ENCODE assay signal across 8 cellular contexts in genomic region chr1:66924756-66925557, GRCh38. TPM values are rescaled to one million over a fixed set of nuclear protein-coding genes. Genes with fewer than 3 reads are reported as not detected.
A peak's percentile ranks its signal among the peaks of the same experiment; 100 is the strongest.
DNase-seq lines count a peak whose midpoint lies in the region; ATAC-seq and TF ChIP-seq lines count a peak whose summit lies in the region.

TSS of gene DNAI4 (minus strand) at chr1:66924856. CDS start at chr1:66924831, 25 bp downstream.
TSS of gene MIER1 (plus strand) at chr1:66924990. CDS start at chr1:66925029, 39 bp downstream.

- dilution Hi-C loops in mammary epithelial cell (cut with HindIII; ENCODE audit: low sequenced_read_pairs): no loop called here

- peak within 1 kb of the TSS; percentile 98 for H3K4me3 ChIP-seq in WERI-Rb-1 (ENCODE audit: low read depth, low read length)
- H3K4me3 ChIP-seq in mammary epithelial cell (replicated peaks in 1 of 3; ENCODE audit: insufficient read depth in 1 of 3, low read depth in 2 of 3, low read length in 3 of 3): peak within 1 kb of the TSS; percentile 65 to 99 (median 86)
- peak within 1 kb of the TSS; percentile 77 for H3K4me3 ChIP-seq in iPS-20b (ENCODE audit: low read length)
- H3K4me3 ChIP-seq in skeletal muscle tissue (ENCODE audit: low read length in 3 of 3): peak within 1 kb of the TSS; percentile 90 to 97 (median 95)

- BruUV-seq in mammary epithelial cell (replicated peaks; lab: Mats Ljungman, UMichigan): no TSS peak

- intact Hi-C loops in mammary epithelial cell (cut with micrococcal nuclease): loop anchor here (2.0 to 10.0 kb wide), 4 partner anchors 20 to 360 kb away; no protein-coding TSS in a partner anchor

- in situ Hi-C loops in mammary epithelial cell (cut with MboI; ENCODE audit: low sequenced_read_pairs in 2 of 2): no loop called here

- H3K9me3 ChIP-seq in WERI-Rb-1 (ENCODE audit: severe bottlenecking) (no peaks in the 10 kb centered on the region), mammary epithelial cell (replicated peaks; ENCODE audit: insufficient read depth, low read length) (no peaks in the 10 kb centered on the region), iPS-20b (ENCODE audit: insufficient read depth, low read depth, low read length) (no peaks in the 10 kb centered on the region), skeletal muscle tissue (ENCODE audit: control insufficient read depth in 3 of 3, low read length in 3 of 3) (no peaks in the 10 kb centered on the region)

- H3K4me1 ChIP-seq in mammary epithelial cell (ENCODE audit: insufficient read depth, low read length): peaks cover 15% of the 10 kb centered on the region
- H3K4me1 ChIP-seq in iPS-20b (ENCODE audit: insufficient read depth, low read length): peaks cover 12% of the 10 kb centered on the region; the same call in 1 of the 2 replicates
- H3K4me1 ChIP-seq in skeletal muscle tissue (ENCODE audit: control insufficient read depth in 3 of 3, insufficient read depth in 3 of 3, low read length in 3 of 3): peaks cover 15 to 28% (median 26%) of the 10 kb centered on the region in 3 donors

- no peak for TF ChIP-seq CTCF in WERI-Rb-1 (IDR thresholded peaks at IDR 0.05; ENCODE audit: low read depth, low read length)
- TF ChIP-seq CTCF in mammary epithelial cell (conservative IDR thresholded peaks at IDR 0.05 in 1 of 2, IDR thresholded peaks at IDR 0.05 in 1 of 2; ENCODE audit: extremely low read depth in 1 of 2, insufficient read depth in 1 of 2, low read depth in 1 of 2, low read length in 2 of 2): peak in 1 of 2 donors; percentile 33

- ATAC-seq in GM18907 (IDR thresholded peaks at IDR 0.05; ENCODE audit: unreplicated experiment): peak; percentile 97
- ATAC-seq in HG03139 (IDR thresholded peaks at IDR 0.05; ENCODE audit: unreplicated experiment): peak; percentile 97

- H3K79me2 ChIP-seq in mammary epithelial cell (ENCODE audit: insufficient read depth, low read length): peaks cover 74% of the 10 kb centered on the region

- CTCF ChIA-PET in mammary epithelial cell (lab: Charles Lee; ENCODE audit: low non-redundant PET): no interaction called here

- H3K36me3 ChIP-seq in WERI-Rb-1: peaks cover 8% of the 10 kb centered on the region
- H3K36me3 ChIP-seq in mammary epithelial cell (ENCODE audit: insufficient read depth, low read length): no peaks in the 10 kb centered on the region
- H3K36me3 ChIP-seq in iPS-20b (ENCODE audit: insufficient read depth, low read depth, low read length): no peaks in the 10 kb centered on the region
- peaks cover 0 to 2% (median 0%) of the 10 kb centered on the region in 3 donors for H3K36me3 ChIP-seq in skeletal muscle tissue (ENCODE audit: control insufficient read depth in 3 of 3, insufficient read depth in 3 of 3, low read length in 3 of 3)

- H3K9ac ChIP-seq in mammary epithelial cell (ENCODE audit: insufficient read depth, low read length) (peak within 1 kb of the TSS; percentile 99), iPS-20b (ENCODE audit: low read depth, low read length) (peak within 1 kb of the TSS; percentile 77), skeletal muscle tissue (ENCODE audit: low read depth in 1 of 3, low read length in 3 of 3) (peak within 1 kb of the TSS; percentile 84 to 92 (median 90))

- peak; percentile 98 for DNase-seq in AG08395 (ENCODE audit: low spot score)
- DNase-seq in NCI-H2196 treated with DMSO at 0.1 percent for 48 hours (lab: John Stamatoyannopoulos, UW; ENCODE audit: unreplicated experiment): peak; percentile 98
- peak; percentile 98 for DNase-seq in WERI-Rb-1
- peak; percentile 99 for DNase-seq in mammary epithelial cell

- no peaks in the 10 kb centered on the region for H4K20me1 ChIP-seq in mammary epithelial cell (ENCODE audit: insufficient read depth, low read length)

- H3K27me3 ChIP-seq in WERI-Rb-1 (ENCODE audit: insufficient read depth, low read depth, severe bottlenecking): no peaks in the 10 kb centered on the region
- H3K27me3 ChIP-seq in mammary epithelial cell (ENCODE audit: insufficient read depth, low read length): no peaks in the 10 kb centered on the region
- H3K27me3 ChIP-seq in iPS-20b (ENCODE audit: insufficient read depth, low read length): no peaks in the 10 kb centered on the region
- no peaks in the 10 kb centered on the region for H3K27me3 ChIP-seq in skeletal muscle tissue (ENCODE audit: control insufficient read depth in 3 of 3, insufficient read depth in 3 of 3, low read length in 3 of 3)

- H3K27ac ChIP-seq in WERI-Rb-1 (peak within 1 kb of the TSS; percentile 90), mammary epithelial cell (ENCODE audit: insufficient read depth, low read depth, low read length) (peak within 1 kb of the TSS; percentile 99), iPS-20b (ENCODE audit: low read length) (peak within 1 kb of the TSS; percentile 1), skeletal muscle tissue (ENCODE audit: low read depth, low read length) (peak within 1 kb of the TSS; percentile 90)

- WGBS in mammary epithelial cell (ENCODE audit: low coverage, missing lambda C conversion rate): under 1% methylated on average over 21 of the region's 64 CpGs

- H2AFZ ChIP-seq in mammary epithelial cell (ENCODE audit: low read depth, low read length): peak within 1 kb of the TSS; percentile 97

- H3K4me2 ChIP-seq in mammary epithelial cell (ENCODE audit: insufficient read depth, low read depth, low read length): peak within 1 kb of the TSS; percentile 95

RNA-seq across cellular contexts. Expression of gene DNAI4, which starts in this region (rescaled TPM):
- total RNA-seq in mammary epithelial cell (1 to 10 TPM; 2.9 to 6.0 TPM), skeletal muscle tissue (12.5 TPM)
- 0.35 TPM for polyA plus RNA-seq in mammary epithelial cell
- polyA minus RNA-seq in mammary epithelial cell: not detected

RNA-seq across cellular contexts. Expression of gene MIER1, which starts in this region (rescaled TPM):
- total RNA-seq in mammary epithelial cell: 10 to 100 TPM; 33.0 to 35.7 TPM
- polyA plus RNA-seq in mammary epithelial cell: 9.7 TPM
- 22.9 TPM for polyA minus RNA-seq in mammary epithelial cell
- total RNA-seq in skeletal muscle tissue: 29.7 TPM

Comparison
In these comparisons a context has a peak if more than half of its experiments do, and no peak if none do; other contexts are left out.
1. Peak in every context shown above with its lines: DNase-seq, ATAC-seq, H3K4me3 ChIP-seq and H3K27ac ChIP-seq.
2. H3K27ac ChIP-seq: peak in every context shown above with its lines; median percentile 99 in mammary epithelial cell; 90 in WERI-Rb-1; 90 in skeletal muscle tissue; 1 in iPS-20b.